39 cellular contexts compared by ENCODE assay signal in the genomic region with DNA sequence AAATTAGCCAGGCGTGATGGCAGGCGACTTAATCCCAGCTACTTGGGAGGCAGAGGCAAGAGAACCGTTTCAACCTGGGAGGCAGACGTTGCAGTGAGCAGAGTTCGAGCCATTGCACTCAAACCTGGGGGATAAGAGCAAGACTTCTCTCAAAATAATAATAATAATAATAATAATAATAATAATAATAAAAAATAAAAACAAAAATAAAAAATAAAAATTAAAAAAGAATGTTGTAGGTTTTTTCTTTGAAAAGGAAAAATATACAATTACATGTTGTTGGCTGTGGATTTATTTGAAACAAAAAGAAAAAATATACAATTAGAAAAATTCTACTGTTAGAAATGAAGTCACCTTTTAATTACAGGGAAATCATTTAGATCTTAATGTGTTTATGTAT. TPM values are rescaled to one million over a fixed set of nuclear protein-coding genes. Genes with fewer than 3 reads are reported as not detected.
DNase-seq lines count a peak whose midpoint lies in the region; ATAC-seq, FAIRE-seq and TF ChIP-seq lines count a peak whose summit lies in the region.
"Had no signal": no experiment of that assay in that cellular context is flagged by ENCODE, and none has a peak within 500 bp of the region (broad histone marks: within the 10 kb centered on the region; RNA-seq: fewer than 3 reads in every experiment).

No MANE protein-coding gene starts in this region.

- H3K4me3 ChIP-seq in HEK293 (ENCODE audit: low read depth, low read length): no peak overlapping the region
- H3K4me3 ChIP-seq: A549; BLaER1; BLaER1 treated with 17β-estradiol and CSF1 and Interleukin-3, amounts not matched to agents 10 nM and 100 nM had no signal

- FAIRE-seq in A204.1 (lab: Jason Lieb, UNC) (peak; percentile 48), G401.6 (lab: Jason Lieb, UNC) (peak; percentile 42)
- FAIRE-seq: A549, D721Med had no signal

- DNase-seq in WTC11 (ENCODE audit: low spot score): no peak
- no peak for DNase-seq in T-helper 9 cell
- DNase-seq in NCI-H1436 treated with DMSO at 0.1 percent for 48 hours (lab: John Stamatoyannopoulos, UW): no peak
- no peak for DNase-seq in HT-29 (ENCODE audit: low spot score)
- DNase-seq in SKM-1 treated with dmso at 0.1 percent for 144 hours (lab: John Stamatoyannopoulos, UW; ENCODE audit: unreplicated experiment): no peak
- DNase-seq: 8988T; ACHN; AML-193; BE2C; C1 segment of cervical spinal cord; Caco-2; Calu3; CD4-positive, alpha-beta memory T cell; CD4-positive, alpha-beta T cell; CD4-positive, CD25-positive, alpha-beta regulatory T cell; CD8-positive, alpha-beta memory T cell; CD8-positive, alpha-beta T cell; COR-L47; DMS 273 treated with DMSO at 0.1 percent for 48 hours; DMS153; DMS53; DMS79; DMS79 treated with DMSO at 0.1 percent for 48 hours; DND-41; EL had no signal

- H3K4me1 ChIP-seq in HEK293 (ENCODE audit: control insufficient read depth, insufficient read depth, low read length): peaks cover 4% of the 10 kb centered on the region
- H3K4me1 ChIP-seq: A549, BE2C had no signal

- CTCF ChIA-PET in HEK293 (lab: Yijun Ruan, JAX) (no interaction called here), WTC11 (lab: Charles Lee) (interaction anchor here (0.6 to 1.7 kb wide), 2 partner anchors 12 to 39 kb away, joined by 5 to 6 read pairs; a partner anchor contains a TSS)

- H3K4me3 Mint-ChIP-seq in WTC11: no peak overlapping the region
- H3K4me3 Mint-ChIP-seq: B cell; CD14-positive monocyte; CD4-positive, alpha-beta memory T cell; CD4-positive, alpha-beta T cell; CD4-positive, CD25-positive, alpha-beta regulatory T cell; CD8-positive, alpha-beta memory T cell; CD8-positive, alpha-beta T cell had no signal

- no peak for ATAC-seq in WTC11
- ATAC-seq: A549; CD8-positive, alpha-beta T cell had no signal

- no peaks in the 10 kb centered on the region for H3K9me3 ChIP-seq in HEK293 (ENCODE audit: control insufficient read depth, insufficient read depth, low read depth, low read length)
- H3K9me3 ChIP-seq: A549; BE2C; BLaER1; BLaER1 treated with 17β-estradiol and CSF1 and Interleukin-3, amounts not matched to agents 10 nM and 100 nM; Caco-2 had no signal

- H3K36me3 ChIP-seq in HEK293 (ENCODE audit: control insufficient read depth in 2 of 2, insufficient read depth in 1 of 2, low read length in 2 of 2): no peaks in the 10 kb centered on the region; a peak in 1 of 3 replicates
- H3K36me3 ChIP-seq: BE2C; BLaER1; BLaER1 treated with 17β-estradiol and CSF1 and Interleukin-3, amounts not matched to agents 10 nM and 100 nM had no signal

- H3K27ac Mint-ChIP-seq in WTC11: no peak overlapping the region
- H3K27ac Mint-ChIP-seq: B cell; CD14-positive monocyte; CD4-positive, alpha-beta memory T cell; CD4-positive, alpha-beta T cell; CD8-positive, alpha-beta T cell had no signal

- peaks cover 33% of the 10 kb centered on the region for H3K27me3 Mint-ChIP-seq in WTC11 (ENCODE audit: low read depth)

- POLR2A ChIA-PET in HEK293 (lab: Yijun Ruan, JAX) (no interaction called here), WTC11 (lab: Charles Lee) (no interaction called here)

- H3K9me3 Mint-ChIP-seq in WTC11: no peaks in the 10 kb centered on the region
- H3K9me3 Mint-ChIP-seq: CD4-positive, alpha-beta T cell; CD8-positive, alpha-beta T cell had no signal

- H3K27ac ChIP-seq in HEK293 (ENCODE audit: extremely low read depth, low read depth, low read length): no peak overlapping the region
- H3K27ac ChIP-seq: 22Rv1; A549; BLaER1; BLaER1 treated with 17β-estradiol and CSF1 and Interleukin-3, amounts not matched to agents 10 nM and 100 nM; C4-2B had no signal

- H3K4me1 Mint-ChIP-seq in WTC11: peaks cover 3% of the 10 kb centered on the region
- H3K4me1 Mint-ChIP-seq: CD14-positive monocyte; CD4-positive, alpha-beta memory T cell; CD4-positive, CD25-positive, alpha-beta regulatory T cell had no signal

- no peaks in the 10 kb centered on the region for H3K36me3 Mint-ChIP-seq in WTC11
- H3K36me3 Mint-ChIP-seq: CD14-positive monocyte; CD4-positive, alpha-beta memory T cell; CD4-positive, CD25-positive, alpha-beta regulatory T cell; CD8-positive, alpha-beta memory T cell; CD8-positive, alpha-beta T cell had no signal

- TF ChIP-seq CTCF in HEK293 (tag by site-specific recombination; IDR thresholded peaks at IDR 0.05): no peak
- no peak for TF ChIP-seq CTCF in WTC11 (IDR thresholded peaks at IDR 0.05)

TF ChIP-seq in HEK293, 187 proteins besides CTCF, POLR2A, EP300 and RAD21:
- TF ChIP-seq REPIN1 (tag by site-specific recombination; IDR thresholded peaks at IDR 0.05; ENCODE audit: low read depth) (peak; percentile 19; the same call in 1 of the 2 replicates), ZNF324 (tag by site-specific recombination; IDR thresholded peaks at IDR 0.05) (no peak)
TF ChIP-seq in HEK293: peak in this region for 1.

TF ChIP-seq in WTC11, 78 proteins besides CTCF, POLR2A, EP300 and RAD21 (continues in another document):
- TF ChIP-seq, protein P1, sequence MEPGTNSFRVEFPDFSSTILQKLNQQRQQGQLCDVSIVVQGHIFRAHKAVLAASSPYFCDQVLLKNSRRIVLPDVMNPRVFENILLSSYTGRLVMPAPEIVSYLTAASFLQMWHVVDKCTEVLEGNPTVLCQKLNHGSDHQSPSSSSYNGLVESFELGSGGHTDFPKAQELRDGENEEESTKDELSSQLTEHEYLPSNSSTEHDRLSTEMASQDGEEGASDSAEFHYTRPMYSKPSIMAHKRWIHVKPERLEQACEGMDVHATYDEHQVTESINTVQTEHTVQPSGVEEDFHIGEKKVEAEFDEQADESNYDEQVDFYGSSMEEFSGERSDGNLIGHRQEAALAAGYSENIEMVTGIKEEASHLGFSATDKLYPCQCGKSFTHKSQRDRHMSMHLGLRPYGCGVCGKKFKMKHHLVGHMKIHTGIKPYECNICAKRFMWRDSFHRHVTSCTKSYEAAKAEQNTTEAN (CRISPR knock-in tag; IDR thresholded peaks at IDR 0.05): no peak
- TF ChIP-seq, protein P2, sequence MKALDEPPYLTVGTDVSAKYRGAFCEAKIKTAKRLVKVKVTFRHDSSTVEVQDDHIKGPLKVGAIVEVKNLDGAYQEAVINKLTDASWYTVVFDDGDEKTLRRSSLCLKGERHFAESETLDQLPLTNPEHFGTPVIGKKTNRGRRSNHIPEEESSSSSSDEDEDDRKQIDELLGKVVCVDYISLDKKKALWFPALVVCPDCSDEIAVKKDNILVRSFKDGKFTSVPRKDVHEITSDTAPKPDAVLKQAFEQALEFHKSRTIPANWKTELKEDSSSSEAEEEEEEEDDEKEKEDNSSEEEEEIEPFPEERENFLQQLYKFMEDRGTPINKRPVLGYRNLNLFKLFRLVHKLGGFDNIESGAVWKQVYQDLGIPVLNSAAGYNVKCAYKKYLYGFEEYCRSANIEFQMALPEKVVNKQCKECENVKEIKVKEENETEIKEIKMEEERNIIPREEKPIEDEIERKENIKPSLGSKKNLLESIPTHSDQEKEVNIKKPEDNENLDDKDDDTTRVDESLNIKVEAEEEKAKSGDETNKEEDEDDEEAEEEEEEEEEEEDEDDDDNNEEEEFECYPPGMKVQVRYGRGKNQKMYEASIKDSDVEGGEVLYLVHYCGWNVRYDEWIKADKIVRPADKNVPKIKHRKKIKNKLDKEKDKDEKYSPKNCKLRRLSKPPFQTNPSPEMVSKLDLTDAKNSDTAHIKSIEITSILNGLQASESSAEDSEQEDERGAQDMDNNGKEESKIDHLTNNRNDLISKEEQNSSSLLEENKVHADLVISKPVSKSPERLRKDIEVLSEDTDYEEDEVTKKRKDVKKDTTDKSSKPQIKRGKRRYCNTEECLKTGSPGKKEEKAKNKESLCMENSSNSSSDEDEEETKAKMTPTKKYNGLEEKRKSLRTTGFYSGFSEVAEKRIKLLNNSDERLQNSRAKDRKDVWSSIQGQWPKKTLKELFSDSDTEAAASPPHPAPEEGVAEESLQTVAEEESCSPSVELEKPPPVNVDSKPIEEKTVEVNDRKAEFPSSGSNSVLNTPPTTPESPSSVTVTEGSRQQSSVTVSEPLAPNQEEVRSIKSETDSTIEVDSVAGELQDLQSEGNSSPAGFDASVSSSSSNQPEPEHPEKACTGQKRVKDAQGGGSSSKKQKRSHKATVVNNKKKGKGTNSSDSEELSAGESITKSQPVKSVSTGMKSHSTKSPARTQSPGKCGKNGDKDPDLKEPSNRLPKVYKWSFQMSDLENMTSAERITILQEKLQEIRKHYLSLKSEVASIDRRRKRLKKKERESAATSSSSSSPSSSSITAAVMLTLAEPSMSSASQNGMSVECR (CRISPR knock-in tag; IDR thresholded peaks at IDR 0.05; ENCODE audit: borderline replicate concordance): no peak
- TF ChIP-seq ZNF396 (CRISPR knock-in tag; IDR thresholded peaks at IDR 0.05; ENCODE audit: borderline replicate concordance): no peak
- TF ChIP-seq, protein P3, sequence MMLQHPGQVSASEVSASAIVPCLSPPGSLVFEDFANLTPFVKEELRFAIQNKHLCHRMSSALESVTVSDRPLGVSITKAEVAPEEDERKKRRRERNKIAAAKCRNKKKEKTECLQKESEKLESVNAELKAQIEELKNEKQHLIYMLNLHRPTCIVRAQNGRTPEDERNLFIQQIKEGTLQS (CRISPR knock-in tag; conservative IDR thresholded peaks at IDR 0.05): no peak
- peak; percentile 90 for TF ChIP-seq HMGA2 (CRISPR knock-in tag; IDR thresholded peaks at IDR 0.05)

RNA-seq across cellular contexts. Expression of a gene that starts 11.5 kb away (rescaled TPM):
- 0.14 TPM in 1 of 3 replicates, not detected in the others for total RNA-seq in WTC11 (2021)
- not detected in 2 replicates for total RNA-seq in HT-29 (2014; rRNA removed; shearing (Covaris generic))
- total RNA-seq: A172; A673; B cell; Caco-2; Calu3; CD4-positive, alpha-beta memory T cell; CD4-positive, alpha-beta T cell; CD4-positive, CD25-positive, alpha-beta regulatory T cell; CD8-positive, alpha-beta memory T cell; CD8-positive, alpha-beta T cell; Daoy had no signal

RNA-seq across cellular contexts. Expression of a gene that starts 28.2 kb away (rescaled TPM):
- 0.61 to 1.7 TPM (median 1.7 TPM) in 3 replicates for total RNA-seq in WTC11 (2021)
- total RNA-seq in HT-29 (2014; rRNA removed; shearing (Covaris generic)): not detected in 2 replicates
- total RNA-seq: A172; A673; B cell; Caco-2; Calu3; CD4-positive, alpha-beta memory T cell; CD4-positive, alpha-beta T cell; CD4-positive, CD25-positive, alpha-beta regulatory T cell; CD8-positive, alpha-beta memory T cell; Daoy had no signal

RNA-seq across cellular contexts. Expression of a gene that starts 32.6 kb away (rescaled TPM):
- total RNA-seq in WTC11 (2021): 4.7 to 5.3 TPM (median 4.9 TPM) in 3 replicates
- not detected in 2 replicates for total RNA-seq in HT-29 (2014; rRNA removed; shearing (Covaris generic))
- total RNA-seq: B cell; CD4-positive, alpha-beta memory T cell; CD4-positive, CD25-positive, alpha-beta regulatory T cell had no signal

RNA-seq across cellular contexts. Expression of a gene that starts 44.2 kb away (rescaled TPM):
- 15.5 to 24.0 TPM (median 20.2 TPM) in 3 replicates for total RNA-seq in WTC11 (2021)
- 7.0 and 12.6 TPM in 2 replicates for total RNA-seq in HT-29 (2014; rRNA removed; shearing (Covaris generic))
- total RNA-seq: B cell; CD4-positive, alpha-beta memory T cell; CD4-positive, alpha-beta T cell; CD4-positive, CD25-positive, alpha-beta regulatory T cell; CD8-positive, alpha-beta T cell had no signal

RNA-seq across cellular contexts. Expression of a gene that starts 48.8 kb away (rescaled TPM):
- 36.8 to 43.9 TPM (median 39.8 TPM) in 3 replicates for total RNA-seq in WTC11 (2021)
- 4.0 and 57.4 TPM in 2 replicates for total RNA-seq in HT-29 (2014; rRNA removed; shearing (Covaris generic))
